ENCODE assay signal across 22 cellular contexts in the genomic region with DNA sequence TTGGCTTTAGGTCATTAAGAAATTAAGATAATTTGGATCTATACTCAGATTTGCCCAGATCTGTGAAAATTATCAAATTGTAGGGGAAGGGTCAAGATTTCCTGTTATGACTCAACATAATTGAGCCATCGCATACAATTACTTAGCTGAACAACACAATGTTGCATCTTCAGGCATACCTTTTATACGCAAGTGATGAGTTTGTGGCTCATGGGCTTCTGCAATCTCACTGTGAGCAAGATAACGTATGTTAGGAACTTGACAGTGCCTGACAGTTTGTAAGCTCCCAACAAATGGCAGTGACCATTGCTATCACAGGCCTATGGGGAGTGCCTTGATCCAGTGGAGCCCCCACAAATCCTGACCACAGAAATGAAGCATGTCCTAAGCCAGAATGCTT.
"Had no signal": no experiment of that assay in that cellular context is flagged by ENCODE, and none has a peak within 500 bp of the region (broad histone marks: within the 10 kb centered on the region; RNA-seq: fewer than 3 reads in every experiment).

No MANE protein-coding gene starts in this region.

- H3K4me3 ChIP-seq: left ventricle myocardium inferior, lung, mucosa of descending colon, pancreas, prostate gland, skin epidermis, spleen, suprapubic skin, thoracic aorta, tibial artery, upper lobe of right lung had no signal

- H3K27ac ChIP-seq: left ventricle myocardium inferior, pancreas, prostate gland, skin epidermis, spleen, suprapubic skin, thoracic aorta, tibial artery, upper lobe of right lung had no signal

- H3K36me3 ChIP-seq: left ventricle myocardium inferior, pancreas, prostate gland, spleen, suprapubic skin, thoracic aorta, tibial artery, upper lobe of right lung had no signal

- H3K4me1 ChIP-seq: pancreas, prostate gland, spleen, suprapubic skin, tibial artery, upper lobe of right lung had no signal

- DNase-seq: hypothalamus; immature natural killer cell; islet precursor cell; left ventricle myocardium inferior; midbrain; mucosa of descending colon; naive thymus-derived CD4-positive, alpha-beta T cell; nucleus accumbens; pancreas; posterior cingulate gyrus; retina; right cardiac atrium; spleen; stimulated activated CD4-positive, alpha-beta T cell treated with anti-CD3 and anti-CD28 coated beads, Interleukin-4, amount 100 ng/mL, for 24 hours; stimulated activated naive CD4-positive, alpha-beta T cell; tibial artery; upper lobe of right lung had no signal

- H3K27me3 ChIP-seq: pancreas, spleen, suprapubic skin, tibial artery, upper lobe of right lung had no signal

- H3K9me3 ChIP-seq: left ventricle myocardium inferior, mucosa of descending colon, pancreas, prostate gland, spleen, suprapubic skin, thoracic aorta, tibial artery, upper lobe of right lung had no signal
